ENCODE assay signal across 34 cellular contexts in the genomic region with DNA sequence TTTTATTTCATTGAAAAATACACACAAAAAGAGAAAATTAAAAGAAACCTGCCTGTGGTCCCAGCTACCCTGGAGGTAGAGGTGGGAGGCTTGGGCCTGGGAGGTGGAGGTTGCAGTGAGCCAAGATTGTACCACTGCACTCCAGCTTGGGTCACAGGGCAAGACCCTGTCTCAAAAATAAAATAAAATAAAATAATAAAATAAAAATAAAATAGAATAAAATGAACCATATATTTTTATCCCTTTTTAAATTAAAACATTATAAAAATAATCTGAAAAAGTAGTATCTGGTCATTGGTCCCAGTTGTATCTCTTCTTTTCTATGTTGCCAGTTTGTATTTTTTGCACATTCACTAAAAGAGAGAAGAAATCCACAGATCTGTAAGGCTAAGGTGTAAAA.
"Had no signal": no experiment of that assay in that cellular context is flagged by ENCODE, and none has a peak within 500 bp of the region (broad histone marks: within the 10 kb centered on the region; RNA-seq: fewer than 3 reads in every experiment).

No MANE protein-coding gene starts in this region.

- FAIRE-seq: astrocyte, bronchial epithelial cell, endothelial cell of umbilical vein had no signal

- H3K4me3 Mint-ChIP-seq: activated B cell treated with CpG ODN at 0.5 μM for 24 hours; activated CD8-positive, alpha-beta T cell treated with anti-CD3 and anti-CD28 coated beads for 36 hours; activated naive CD8-positive, alpha-beta T cell; activated T-cell treated with anti-CD3 and anti-CD28 coated beads, Interleukin-2, amount 50 U/mL, for 4 hours; activated T-helper 17 cell treated with anti-CD3 and anti-CD28 coated beads, Interleukin-2, amount 50 U/mL, for 72 hours; central memory CD8-positive, alpha-beta T cell; effector memory CD8-positive, alpha-beta T cell; T-helper 17 cell; T-helper 2 cell treated with Interferon-gamma antibody and Interleukin-4, amounts not matched to agents 5 μg/mL and 100 μg/mL, for 36 hours had no signal

- H3K27ac ChIP-seq: brain microvascular endothelial cell, epithelial cell of prostate, foreskin keratinocyte, gastroesophageal sphincter, heart right ventricle, hepatocyte had no signal

- H3K4me3 ChIP-seq: gastroesophageal sphincter, heart right ventricle, hepatocyte had no signal

- H3K27me3 Mint-ChIP-seq: activated CD8-positive, alpha-beta T cell treated with anti-CD3 and anti-CD28 coated beads for 36 hours had no signal

- H3K36me3 ChIP-seq: brain microvascular endothelial cell, gastroesophageal sphincter, heart right ventricle had no signal

- H3K4me2 ChIP-seq: hepatocyte had no signal

- ATAC-seq: activated CD4-positive, CD25-positive, alpha-beta regulatory T cell treated with anti-CD3 and anti-CD28 coated beads, Interleukin-2, amount 50 U/mL, for 24 hours; activated CD8-positive, alpha-beta T cell treated with anti-CD3 and anti-CD28 coated beads for 36 hours; activated T-cell treated with anti-CD3 and anti-CD28 coated beads, Interleukin-2, amount 50 U/mL, for 4 hours; activated T-helper 17 cell treated with anti-CD3 and anti-CD28 coated beads, Interleukin-2, amount 50 U/mL, for 72 hours; effector memory CD8-positive, alpha-beta T cell; foreskin keratinocyte; gastroesophageal sphincter; heart right ventricle; T-helper 17 cell had no signal

- H3K27ac Mint-ChIP-seq: activated B cell treated with CpG ODN at 0.5 μM for 24 hours; activated CD8-positive, alpha-beta T cell treated with anti-CD3 and anti-CD28 coated beads for 36 hours; activated naive CD8-positive, alpha-beta T cell; activated T-helper 17 cell treated with anti-CD3 and anti-CD28 coated beads, Interleukin-2, amount 50 U/mL, for 72 hours; effector memory CD8-positive, alpha-beta T cell; T-helper 17 cell; T-helper 2 cell treated with Interferon-gamma antibody and Interleukin-4, amounts not matched to agents 5 μg/mL and 100 μg/mL, for 36 hours had no signal

- H2AFZ ChIP-seq: hepatocyte had no signal

- H3K9me3 ChIP-seq: gastroesophageal sphincter, heart right ventricle had no signal

- H3K9me3 Mint-ChIP-seq: activated B cell treated with CpG ODN at 0.5 μM for 24 hours; activated CD8-positive, alpha-beta T cell treated with anti-CD3 and anti-CD28 coated beads for 36 hours; activated T-cell treated with anti-CD3 and anti-CD28 coated beads, Interleukin-2, amount 50 U/mL, for 4 hours; activated T-helper 17 cell treated with anti-CD3 and anti-CD28 coated beads, Interleukin-2, amount 50 U/mL, for 72 hours; central memory CD8-positive, alpha-beta T cell; effector memory CD8-positive, alpha-beta T cell; T-helper 2 cell treated with Interferon-gamma antibody and Interleukin-4, amounts not matched to agents 5 μg/mL and 100 μg/mL, for 36 hours had no signal

- H3K4me1 ChIP-seq: foreskin keratinocyte had no signal

- H3K27me3 ChIP-seq: brain microvascular endothelial cell, foreskin keratinocyte, gastroesophageal sphincter had no signal

- DNase-seq: activated B cell treated with CpG ODN at 0.5 μM for 24 hours; activated CD4-positive, alpha-beta T cell treated with anti-CD3 and anti-CD28 coated beads for 48 hours; activated CD4-positive, alpha-beta T cell treated with anti-CD3 and anti-CD28 coated beads, Interleukin-2, amount 50 U/mL, for 1 hour; activated CD4-positive, alpha-beta T cell treated with anti-CD3 and anti-CD28 coated beads, Interleukin-2, amount 50 U/mL, for 48 hours; activated CD8-positive, alpha-beta memory T cell treated with anti-CD3 and anti-CD28 coated beads for 24 hours; activated CD8-positive, alpha-beta T cell treated with anti-CD3 and anti-CD28 coated beads for 36 hours; activated effector memory CD4-positive, alpha-beta T cell treated with Interleukin-2 at 50 U/mL for 16 hours; activated gamma-delta T cell treated with Interleukin-2 at 50 U/mL for 16 hours; activated naive CD4-positive, alpha-beta T cell treated with anti-CD3 and anti-CD28 coated beads, Interleukin-2, amount 50 U/mL, for 16 hours; activated naive CD4-positive, alpha-beta T cell treated with Interleukin-2 at 50 U/mL for 16 hours; activated T-cell treated with anti-CD3 and anti-CD28 coated beads, Interleukin-2, amount 50 U/mL, for 4 hours; amniotic stem cell; anterior cingulate cortex; brain microvascular endothelial cell; cortex of kidney; dermis blood vessel endothelial cell; effector CD4-positive, alpha-beta T cell; effector memory CD8-positive, alpha-beta T cell; foreskin keratinocyte; heart right ventricle; T-helper 1 cell; T-helper 17 cell; T1000 had no signal

- H3K4me1 Mint-ChIP-seq: activated B cell treated with CpG ODN at 0.5 μM for 24 hours; activated T-helper 17 cell treated with anti-CD3 and anti-CD28 coated beads, Interleukin-2, amount 50 U/mL, for 72 hours; central memory CD8-positive, alpha-beta T cell; T-helper 17 cell had no signal

- H3K79me2 ChIP-seq: hepatocyte had no signal
